ENCODE assay signal across 14 cellular contexts in the genomic region with DNA sequence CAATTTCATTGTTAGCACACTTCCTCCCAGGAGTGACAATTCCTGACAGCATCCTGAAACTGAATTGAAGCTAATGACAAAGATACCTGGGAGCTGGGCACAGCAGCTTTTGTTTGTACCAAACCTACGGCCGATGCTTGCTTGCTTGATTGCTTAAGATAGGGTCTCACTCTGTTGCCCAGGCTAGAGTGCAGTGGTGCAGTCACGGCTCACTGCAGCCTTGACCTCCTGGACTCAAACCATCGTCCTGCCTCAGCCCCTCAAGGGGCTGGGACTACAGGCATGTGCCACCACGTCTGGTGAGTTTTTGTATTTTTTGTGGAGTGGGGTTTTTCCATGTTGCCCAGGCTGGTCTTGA.
DNase-seq lines count a peak whose midpoint lies in the region; ATAC-seq and TF ChIP-seq lines count a peak whose summit lies in the region.
"Had no signal": no experiment of that assay in that cellular context is flagged by ENCODE, and none has a peak within 500 bp of the region (broad histone marks: within the 10 kb centered on the region; RNA-seq: fewer than 3 reads in every experiment).

No MANE protein-coding gene starts in this region.

- H3K79me2 ChIP-seq in MM.1S (ENCODE audit: low read length): no peaks in the 10 kb centered on the region

- H3K27me3 Mint-ChIP-seq in T-helper 17 cell: no peaks in the 10 kb centered on the region

- H3F3A ChIP-seq in MM.1S (ENCODE audit: insufficient read depth, low read length): no peaks in the 10 kb centered on the region

- no peak overlapping the region for H3K4me3 ChIP-seq in MM.1S (ENCODE audit: low read length)
- H3K4me3 ChIP-seq: mucosa of descending colon, right atrium auricular region, vagina had no signal

- no peak for DNase-seq in MM.1S
- no peak for DNase-seq in NOMO-1 treated with dmso at 0.1 percent for 144 hours (lab: John Stamatoyannopoulos, UW; ENCODE audit: unreplicated experiment)
- DNase-seq in activated effector memory CD4-positive, alpha-beta T cell treated with Interleukin-2 at 50 U/mL for 16 hours: no peak
- no peak for DNase-seq in T-helper 17 cell
- DNase-seq in cortex of kidney (lab: John Stamatoyannopoulos, UW): no peak
- DNase-seq: mucosa of descending colon, MV-4-11, T-helper 1 cell had no signal

- H3K9ac ChIP-seq in MM.1S (ENCODE audit: low read length): no peak overlapping the region

- H3K4me1 ChIP-seq in MM.1S (ENCODE audit: low read length): peaks cover 23% of the 10 kb centered on the region
- H3K4me1 ChIP-seq: right atrium auricular region had no signal

- H2AFZ ChIP-seq in MM.1S (ENCODE audit: low read length): no peak overlapping the region

- H3K27me3 ChIP-seq in MM.1S (replicated peaks; ENCODE audit: insufficient read depth, low read length): no peaks in the 10 kb centered on the region
- H3K27me3 ChIP-seq: right atrium auricular region, vagina had no signal

- H3K27ac Mint-ChIP-seq in T-helper 17 cell: no peak overlapping the region

- no peaks in the 10 kb centered on the region for H3K36me3 ChIP-seq in MM.1S (replicated peaks; ENCODE audit: insufficient read depth, low read length)
- H3K36me3 ChIP-seq: right atrium auricular region, vagina had no signal

- peak overlapping the region; percentile 24; the same call in 1 of the 2 replicates for H3K4me2 ChIP-seq in MM.1S (ENCODE audit: low read depth, low read length)

- H3K36me3 Mint-ChIP-seq in T-helper 17 cell (ENCODE audit: low read depth): peaks cover 2% of the 10 kb centered on the region

- peak overlapping the region; percentile 12; the same call in 1 of the 2 replicates for H3K27ac ChIP-seq in MM.1S (ENCODE audit: low read length)
- H3K27ac ChIP-seq: right atrium auricular region, vagina had no signal

- H3K9me3 ChIP-seq in MM.1S (replicated peaks; ENCODE audit: insufficient read depth, low read length): no peaks in the 10 kb centered on the region
- H3K9me3 ChIP-seq in T-helper 17 cell (ENCODE audit: control insufficient read depth, low read length, poor library complexity, severe bottlenecking): no peaks in the 10 kb centered on the region
- H3K9me3 ChIP-seq: mucosa of descending colon, right atrium auricular region, vagina had no signal

- peak; percentile 3 for ATAC-seq in GM18519 (IDR thresholded peaks at IDR 0.05; ENCODE audit: low FRiP score, unreplicated experiment)
- peak; percentile 22 for ATAC-seq in GM21515 (IDR thresholded peaks at IDR 0.05; ENCODE audit: unreplicated experiment)
- peak; percentile 30 for ATAC-seq in HG03039 (IDR thresholded peaks at IDR 0.05; ENCODE audit: unreplicated experiment)
- ATAC-seq in T-helper 17 cell: no peak
- ATAC-seq: HCT116 had no signal

- H4K20me1 ChIP-seq in MM.1S (ENCODE audit: insufficient read depth, low read length): no peaks in the 10 kb centered on the region

- TF ChIP-seq CTCF in MM.1S (IDR thresholded peaks at IDR 0.05; ENCODE audit: low read length): no peak

- H3K4me1 Mint-ChIP-seq in T-helper 17 cell: peaks cover 32% of the 10 kb centered on the region

- no peaks in the 10 kb centered on the region for H3K9me2 ChIP-seq in MM.1S (replicated peaks; ENCODE audit: insufficient read depth, low read length)

- no peak overlapping the region for H3K4me3 Mint-ChIP-seq in T-helper 17 cell
